In the genomic region with DNA sequence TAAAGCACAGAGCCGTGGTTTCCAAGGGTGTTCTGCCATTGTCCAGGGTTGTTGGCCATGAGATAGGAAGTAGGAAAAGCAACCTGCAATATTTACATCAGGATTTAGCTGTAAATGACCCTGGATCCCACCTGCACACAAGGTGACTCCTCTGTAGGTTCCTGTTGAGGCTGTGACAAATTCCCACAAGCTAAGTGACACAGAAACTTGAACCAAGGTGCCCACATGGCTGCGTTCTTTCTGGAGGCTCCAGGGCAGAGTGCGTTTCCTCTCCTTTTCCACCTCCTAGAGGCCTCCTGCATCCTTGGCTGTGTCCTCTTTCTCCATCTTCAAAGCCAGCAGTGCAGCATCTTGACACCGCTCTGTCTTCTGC, we compare ENCODE assay signal across 27 cellular contexts. TPM values are rescaled to one million over a fixed set of nuclear protein-coding genes. Genes with fewer than 3 reads are reported as not detected.
"Had no signal": no experiment of that assay in that cellular context is flagged by ENCODE, and none has a peak within 500 bp of the region (broad histone marks: within the 10 kb centered on the region; RNA-seq: fewer than 3 reads in every experiment).

No MANE protein-coding gene starts in this region.

- H3K4me3 Mint-ChIP-seq: mesothelial cell of epicardium; naive thymus-derived CD4-positive, alpha-beta T cell; nephron; neural crest cell; stimulated activated naive CD8-positive, alpha-beta T cell treated with anti-CD3 and anti-CD28 coated beads, Interleukin-15, amount 100 ng/mL, for 72 hours; type B pancreatic cell had no signal

- DNase-seq: left ventricle myocardium inferior; occipital lobe; ovary; right lobe of liver; stimulated activated CD4-positive, alpha-beta T cell treated with anti-CD3 and anti-CD28 coated beads, Interleukin-12 subunit alpha, Interleukin-12 subunit beta, amount 100 ng/mL, for 4 hours; stimulated activated naive CD4-positive, alpha-beta T cell; stimulated activated naive CD8-positive, alpha-beta T cell treated with anti-CD3 and anti-CD28 coated beads, Interleukin-15, amount 100 ng/mL, for 72 hours; substantia nigra; uterus had no signal

- H3K36me3 Mint-ChIP-seq: mesothelial cell of epicardium had no signal

- H3K27me3 Mint-ChIP-seq: progenitor cell of endocrine pancreas had no signal

- H3K36me3 ChIP-seq: left ventricle myocardium inferior, ovary, right atrium auricular region, right lobe of liver, tibial nerve, uterus had no signal

- H3K4me2 ChIP-seq: hepatocyte, smooth muscle cell had no signal

- ATAC-seq: naive thymus-derived CD4-positive, alpha-beta T cell; stimulated activated naive CD8-positive, alpha-beta T cell treated with anti-CD3 and anti-CD28 coated beads, Interleukin-15, amount 100 ng/mL, for 72 hours had no signal

- H3K9me3 ChIP-seq: ovary, right atrium auricular region, right lobe of liver, uterus had no signal

- H3K27ac Mint-ChIP-seq: mesothelial cell of epicardium; nephron; progenitor cell of endocrine pancreas; stimulated activated naive CD8-positive, alpha-beta T cell treated with anti-CD3 and anti-CD28 coated beads, Interleukin-15, amount 100 ng/mL, for 72 hours; type B pancreatic cell had no signal

- H3K27ac ChIP-seq: heart right ventricle, hepatocyte, left ventricle myocardium inferior, ovary, right atrium auricular region, right lobe of liver, tibial nerve, uterus had no signal

- H3K4me3 ChIP-seq: heart right ventricle, hepatocyte, left ventricle myocardium inferior, lung, mucosa of descending colon, ovary, right atrium auricular region, right lobe of liver, smooth muscle cell, tibial nerve, uterus had no signal

- H3K4me1 Mint-ChIP-seq: mesothelial cell of epicardium, nephron, neural crest cell had no signal

- H3K79me2 ChIP-seq: hepatocyte had no signal

- H3K27me3 ChIP-seq: hepatocyte, ovary, right atrium auricular region, right lobe of liver, tibial nerve, uterus had no signal

- H3K4me1 ChIP-seq: heart right ventricle, left ventricle myocardium inferior, right atrium auricular region, right lobe of liver, tibial nerve, uterus had no signal

- H2AFZ ChIP-seq: hepatocyte had no signal

RNA-seq across cellular contexts. Expression of a gene that starts 11.9 kb away (rescaled TPM):
- total RNA-seq: kidney epithelial cell, mesothelial cell of epicardium, myocyte, progenitor cell of endocrine pancreas, renal cortical epithelial cell, smooth muscle cell had no signal
- polyA plus RNA-seq: hepatocyte, smooth muscle cell had no signal

RNA-seq across cellular contexts. Expression of a gene that starts 39.0 kb away (rescaled TPM):
- total RNA-seq: hepatocyte, kidney epithelial cell, mesothelial cell of epicardium, myocyte, neural crest cell, occipital lobe, progenitor cell of endocrine pancreas, pulmonary artery endothelial cell, renal cortical epithelial cell, smooth muscle cell, temporal lobe had no signal
- polyA plus RNA-seq: hepatocyte; naive thymus-derived CD4-positive, alpha-beta T cell; smooth muscle cell had no signal
